In genomic region chr3:101813817-101814440, GRCh38 we compare ENCODE assay signal across 8 cellular contexts. TPM values are rescaled to one million over a fixed set of nuclear protein-coding genes. Genes with fewer than 3 reads are reported as not detected.
A peak's percentile ranks its signal among the peaks of the same experiment; 100 is the strongest.
DNase-seq lines count a peak whose midpoint lies in the region; ATAC-seq and TF ChIP-seq lines count a peak whose summit lies in the region.

No MANE protein-coding gene starts in this region.

- H3K4me1 ChIP-seq in breast epithelium = no peaks in the 10 kb centered on the region

- H3K4me3 ChIP-seq in breast epithelium = no peak overlapping the region

- in situ Hi-C loops in KBM-7 (cut with MboI; ENCODE audit: low pct_unique_long_range_greater_than_20kb, low sequenced_read_pairs) = loop anchor here (10.0 kb wide), 2 partner anchors 411 to 721 kb away; no protein-coding TSS in a partner anchor

- peaks cover 57% of the 10 kb centered on the region for H3K36me3 Mint-ChIP-seq in CD4-positive, alpha-beta T cell (ENCODE audit: low read depth)
- peaks cover 7% of the 10 kb centered on the region for H3K36me3 Mint-ChIP-seq in memory B cell

- CTCF ChIA-PET in CD4-positive, alpha-beta T cell (lab: Charles Lee) = interaction anchor here (0.9 to 1.6 kb wide), 6 partner anchors 11 to 415 kb away, joined by 3 to 8 read pairs (median 6); partner anchors contain the start of gene NFKBIZ

- no peaks in the 10 kb centered on the region for H3K9me3 Mint-ChIP-seq in CD4-positive, alpha-beta T cell
- no peaks in the 10 kb centered on the region for H3K9me3 Mint-ChIP-seq in memory B cell

- peak; percentile 43 for ATAC-seq in CD4-positive, alpha-beta T cell (ENCODE audit: poor library complexity)
- ATAC-seq in memory B cell (ENCODE audit: low read depth) (no peak), GM18858 (IDR thresholded peaks at IDR 0.05; ENCODE audit: unreplicated experiment) (no peak), GM21381 (IDR thresholded peaks at IDR 0.05; ENCODE audit: unreplicated experiment) (no peak)

- no peaks in the 10 kb centered on the region for H3K27me3 Mint-ChIP-seq in CD4-positive, alpha-beta T cell
- H3K27me3 Mint-ChIP-seq in memory B cell = no peaks in the 10 kb centered on the region

- no peaks in the 10 kb centered on the region for H3K36me3 ChIP-seq in breast epithelium

- intact Hi-C loops in CD4-positive, alpha-beta T cell (cut with DNase I, micrococcal nuclease) = loop anchor here (1.0 to 5.0 kb wide), 4 partner anchors 33 to 411 kb away; partner anchors contain the start of gene NFKBIZ (in 1 of the 2)
- intact Hi-C loops in breast epithelium (cut with DNase I; ENCODE audit: low total_unique reads) = loop anchor here (10.0 kb wide), 1 partner anchor 411 kb away; no protein-coding TSS in a partner anchor

- H3K4me1 Mint-ChIP-seq in CD4-positive, alpha-beta T cell (ENCODE audit: low read depth) = peaks cover 57% of the 10 kb centered on the region
- H3K4me1 Mint-ChIP-seq in memory B cell = peaks cover 29% of the 10 kb centered on the region

- no peaks in the 10 kb centered on the region for H3K9me3 ChIP-seq in CD4-positive, alpha-beta T cell (ENCODE audit: control insufficient read depth, low read length)
- H3K9me3 ChIP-seq in breast epithelium = no peaks in the 10 kb centered on the region

- H3K4me3 Mint-ChIP-seq in CD4-positive, alpha-beta T cell = no peak overlapping the region
- H3K4me3 Mint-ChIP-seq in memory B cell = no peak overlapping the region

- H3K27ac Mint-ChIP-seq in CD4-positive, alpha-beta T cell = peak overlapping the region; percentile 50
- peak overlapping the region; percentile 58 for H3K27ac Mint-ChIP-seq in memory B cell

- no peak for DNase-seq in CD4-positive, alpha-beta T cell
- DNase-seq in KBM-7 (peak; percentile 40), breast epithelium (ENCODE audit: low spot score in 2 of 2) (no peak), memory B cell (ENCODE audit: low spot score in 2 of 2) (peak in 1 of 2 donors; percentile 26), OCI-M2 (lab: John Stamatoyannopoulos, UW; ENCODE audit: unreplicated experiment) (no peak), anterior cingulate cortex (lab: John Stamatoyannopoulos, UW) (no peak)

- TF ChIP-seq CTCF in CD4-positive, alpha-beta T cell (IDR thresholded peaks at IDR 0.05) = peak; percentile 73
- peak; percentile 9 to 62 (median 56) for TF ChIP-seq CTCF in breast epithelium (IDR thresholded peaks at IDR 0.05)

- H3K27me3 ChIP-seq in CD4-positive, alpha-beta T cell (ENCODE audit: control insufficient read depth, insufficient read depth, low read length) = no peaks in the 10 kb centered on the region
- no peaks in the 10 kb centered on the region for H3K27me3 ChIP-seq in breast epithelium

- TF ChIP-seq POLR2A in breast epithelium (IDR thresholded peaks at IDR 0.05) = no peak

- POLR2A ChIA-PET in CD4-positive, alpha-beta T cell (lab: Charles Lee) = interaction anchor here (0.6 to 1.9 kb wide), 7 partner anchors 14 to 415 kb away, joined by 3 to 18 read pairs (median 7); partner anchors contain the start of gene NFKBIZ

- H3K27ac ChIP-seq in CD4-positive, alpha-beta T cell (ENCODE audit: low read depth, low read length) = no peak overlapping the region
- H3K27ac ChIP-seq in breast epithelium = no peak overlapping the region

RNA-seq across cellular contexts. Expression of gene NXPE3, which starts 34.9 kb away (rescaled TPM):
- total RNA-seq in CD4-positive, alpha-beta T cell = 10 to 100 TPM; 37.4 to 37.5 TPM
- total RNA-seq in breast epithelium = 10 to 100 TPM in 2 of 3 donors, 1 to 10 TPM in 1; 7.7 to 21.6 (median 17.0) TPM

RNA-seq across cellular contexts. Expression of gene NFKBIZ, which starts 35.4 kb away (rescaled TPM):
- 100 to 1,000 TPM; 438 to 451 TPM for total RNA-seq in CD4-positive, alpha-beta T cell
- total RNA-seq in breast epithelium = 100 to 1,000 TPM in 2 of 3 donors, 10 to 100 TPM in 1; 52.2 to 694 (median 243) TPM
